Comparison of ENCODE assay signal across 16 cellular contexts in the genomic region with DNA sequence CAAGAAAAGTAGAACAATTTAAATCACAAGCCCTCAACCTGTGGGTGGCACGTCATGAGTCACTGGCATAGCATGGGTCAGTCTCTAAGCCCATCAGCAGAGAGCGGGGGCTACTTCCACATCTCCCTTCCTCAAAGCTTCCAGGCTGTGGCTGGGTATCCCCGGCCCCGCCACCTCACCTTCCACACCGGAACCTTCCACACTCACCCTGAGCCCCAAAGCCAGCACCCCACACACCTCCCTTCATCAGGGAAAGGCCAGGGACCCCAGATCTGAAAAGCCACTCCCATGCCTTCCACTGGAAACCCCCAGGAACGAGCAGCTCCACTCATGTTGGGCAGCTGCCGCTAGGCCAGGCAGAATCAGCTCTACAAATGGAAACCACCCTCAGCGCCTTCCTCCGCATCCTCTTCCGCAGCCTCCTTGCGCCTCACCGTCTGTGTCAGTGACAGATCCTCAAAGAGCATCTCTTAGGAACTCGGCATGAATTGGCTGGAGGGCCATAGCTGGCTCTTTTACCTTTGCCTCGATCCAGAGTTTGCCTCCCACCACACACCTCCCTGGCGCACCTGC.
DNase-seq lines count a peak whose midpoint lies in the region; ATAC-seq and TF ChIP-seq lines count a peak whose summit lies in the region.
"Had no signal": no experiment of that assay in that cellular context is flagged by ENCODE, and none has a peak within 500 bp of the region (broad histone marks: within the 10 kb centered on the region; RNA-seq: fewer than 3 reads in every experiment).

No MANE protein-coding gene starts in this region.

- 85 to 95% (median 90%) methylated on average over 15 of the region's 15 CpGs for WGBS in stomach, 5 donors

- ATAC-seq in PC-3: peak; percentile 22; the same call in 1 of the 2 replicates
- ATAC-seq in HG03521 (IDR thresholded peaks at IDR 0.05; ENCODE audit: unreplicated experiment): no peak
- ATAC-seq in HG03025 (IDR thresholded peaks at IDR 0.05; ENCODE audit: low FRiP score, unreplicated experiment): no peak
- ATAC-seq: CD8-positive, alpha-beta T cell had no signal

- TF ChIP-seq CTCF in C4-2B (conservative IDR thresholded peaks at IDR 0.05) (no peak), PC-3 (conservative IDR thresholded peaks at IDR 0.05; ENCODE audit: low read depth, low read length) (no peak), dorsolateral prefrontal cortex (IDR thresholded peaks at IDR 0.05 in 54 of 56, conservative IDR thresholded peaks at IDR 0.05 in 2 of 56; ENCODE audit: low read depth in 1 of 56, partially characterized antibody in 56 of 56) (no peak), stomach (IDR thresholded peaks at IDR 0.05) (no peak)

- POLR2A ChIA-PET in PC-3 (lab: Charles Lee; ENCODE audit: unreplicated experiment): no interaction called here

- H2AFZ ChIP-seq in PC-3 (ENCODE audit: low read length): no peak overlapping the region

- no TSS peak for BruUV-seq in PC-3 (replicated peaks; lab: Mats Ljungman, UMichigan)

- intact Hi-C loops in PC-3 (cut with micrococcal nuclease) (no loop called here), dorsolateral prefrontal cortex (cut with DNase I) (no loop called here), stomach (cut with DNase I; ENCODE audit: low total_unique reads) (no loop called here)

- H3K4me2 ChIP-seq in PC-3 (ENCODE audit: low read length): peak overlapping the region; percentile 34; the same call in 1 of the 2 replicates

- CTCF ChIA-PET in PC-3 (lab: Charles Lee): no interaction called here

- H3K4me1 ChIP-seq in PC-3 (ENCODE audit: insufficient read depth, low read length): peaks cover 14% of the 10 kb centered on the region
- peaks cover 25 to 46% (median 39%) of the 10 kb centered on the region in 4 donors for H3K4me1 ChIP-seq in stomach

- peak overlapping the region; percentile 77 for H3K27ac ChIP-seq in C4-2B
- H3K27ac ChIP-seq in PC-3 (ENCODE audit: low read length): peak overlapping the region; percentile 37; the same call in 1 of the 2 replicates
- peak overlapping the region in 36 of 59 donors; percentile 13 to 79 (median 48) for H3K27ac ChIP-seq in dorsolateral prefrontal cortex
- H3K27ac ChIP-seq in stomach: peak overlapping the region; percentile 44 to 74 (median 70)
- H3K27ac ChIP-seq: SJCRH30 had no signal

- H3F3A ChIP-seq in PC-3 (ENCODE audit: low read length, unreplicated experiment): no peaks in the 10 kb centered on the region

- no peaks in the 10 kb centered on the region for H3K27me3 ChIP-seq in PC-3 (ENCODE audit: low read length)
- H3K27me3 ChIP-seq in dorsolateral prefrontal cortex: peaks cover 0 to 4% (median 0%) of the 10 kb centered on the region in 45 donors
- peaks cover 0 to 10% (median 7%) of the 10 kb centered on the region in 3 donors for H3K27me3 ChIP-seq in stomach
- H3K27me3 ChIP-seq: BE2C, MG63, SJCRH30 had no signal

- TF ChIP-seq POLR2A in stomach (IDR thresholded peaks at IDR 0.05): no peak

- H3K9ac ChIP-seq in PC-3 (ENCODE audit: low read length): no peak overlapping the region

- no peak for TF ChIP-seq EP300 in stomach (IDR thresholded peaks at IDR 0.05)

- no peaks in the 10 kb centered on the region for H3K9me2 ChIP-seq in PC-3 (replicated peaks; ENCODE audit: low read length)

- H3K9me3 ChIP-seq in PC-3 (ENCODE audit: low read length) (no peaks in the 10 kb centered on the region), stomach (no peaks in the 10 kb centered on the region)
- H3K9me3 ChIP-seq: BE2C, MG63 had no signal

- DNase-seq in PC-3 (no peak), dorsolateral prefrontal cortex (no peak), stomach (no peak), GM19240 (ENCODE audit: insufficient read length, low spot score) (no peak)
- DNase-seq: CD8-positive, alpha-beta T cell; IMR-90; Karpas-422; NCI-H146; NCI-H226; NK-92 treated with Interleukin-12 subunit alpha and Interleukin-12 subunit beta, amount 100 ng/mL, for 24 hours had no signal

- H3K79me2 ChIP-seq in PC-3 (ENCODE audit: low read length): no peaks in the 10 kb centered on the region

- H3K36me3 ChIP-seq in PC-3 (ENCODE audit: low read depth, low read length): no peaks in the 10 kb centered on the region
- no peaks in the 10 kb centered on the region for H3K36me3 ChIP-seq in stomach
- H3K36me3 ChIP-seq: BE2C, MG63, SJCRH30 had no signal

- H3K4me3 ChIP-seq in PC-3 (ENCODE audit: low read length) (no peak overlapping the region), dorsolateral prefrontal cortex (no peak overlapping the region), stomach (no peak overlapping the region)
- H3K4me3 ChIP-seq: MG63, SJCRH30 had no signal

- peaks cover 4% of the 10 kb centered on the region; the same call in 1 of the 2 replicates for H4K20me1 ChIP-seq in PC-3 (ENCODE audit: low read length)
